8 cellular contexts compared by ENCODE assay signal in the genomic region with DNA sequence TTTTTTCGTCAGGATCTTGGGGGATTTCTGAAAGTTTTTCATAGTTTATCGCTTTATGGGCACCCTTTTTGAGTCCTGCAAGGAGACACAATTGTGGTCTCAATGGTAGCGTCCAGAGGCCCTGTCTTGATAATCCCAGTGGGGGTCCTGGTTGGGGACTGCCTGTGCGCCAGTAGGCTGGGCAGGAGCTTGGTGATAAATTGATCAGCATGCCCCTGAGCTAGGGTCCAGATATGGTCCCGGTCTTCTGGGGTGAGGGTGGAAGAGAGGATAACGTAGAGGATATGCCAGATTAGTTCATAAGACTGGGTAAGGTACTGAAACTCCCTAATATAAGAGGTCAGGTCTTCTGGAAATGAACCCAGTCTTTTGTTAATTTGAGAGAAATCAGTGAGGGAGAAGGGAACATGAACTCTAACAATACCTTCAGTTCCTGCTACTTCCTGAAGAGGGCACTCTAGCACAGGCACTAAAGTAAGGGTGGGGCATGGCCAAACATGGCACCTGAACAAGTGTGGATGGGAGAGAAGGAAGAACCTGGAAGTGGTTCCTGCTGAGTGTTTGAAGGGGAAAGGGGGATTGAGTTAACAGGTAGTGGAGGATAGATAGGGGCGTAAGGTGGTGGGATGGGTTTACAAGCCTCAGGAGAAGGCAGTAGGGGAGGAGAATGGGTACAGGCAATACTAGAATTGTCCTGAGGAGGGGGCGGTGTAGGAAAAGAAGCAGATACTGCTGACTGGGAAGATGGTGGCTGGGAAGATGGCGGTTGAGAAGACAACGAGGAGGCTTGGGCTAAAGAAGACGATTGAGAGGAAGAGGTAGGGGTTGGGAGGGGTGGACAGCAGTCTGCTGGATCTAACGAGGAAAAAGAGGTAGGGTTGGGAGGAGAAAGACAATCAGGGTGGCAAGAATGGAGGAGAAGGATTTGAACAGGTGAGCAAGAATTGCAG. TPM values are rescaled to one million over a fixed set of nuclear protein-coding genes. Genes with fewer than 3 reads are reported as not detected.
DNase-seq lines count a peak whose midpoint lies in the region; ATAC-seq and TF ChIP-seq lines count a peak whose summit lies in the region.

No MANE protein-coding gene starts in this region.

- no peaks in the 10 kb centered on the region for H3K27me3 ChIP-seq in stomach

- 92 to 97% (median 95%) methylated on average over 12 of the region's 12 CpGs for WGBS in stomach, 5 donors

- H3K27ac ChIP-seq in stomach: no peak overlapping the region

- H3K4me1 ChIP-seq in stomach: peaks cover 6 to 35% (median 23%) of the 10 kb centered on the region in 4 donors

- no peaks in the 10 kb centered on the region for H3K9me3 ChIP-seq in stomach

- H3K36me3 ChIP-seq in stomach: peaks cover 14 to 53% (median 45%) of the 10 kb centered on the region in 4 donors

- TF ChIP-seq EP300 in stomach (IDR thresholded peaks at IDR 0.05): no peak

- ATAC-seq in HG02884 (IDR thresholded peaks at IDR 0.05; ENCODE audit: unreplicated experiment) (no peak), HG02678 (IDR thresholded peaks at IDR 0.05; ENCODE audit: unreplicated experiment) (no peak)

- peak in 5 of 7 experiments; percentile 26 to 49 (median 32) for TF ChIP-seq CTCF in stomach (IDR thresholded peaks at IDR 0.05)

- DNase-seq in EH (ENCODE audit: low read depth) (peak; percentile 60), HUDEP-2 (lab: John Stamatoyannopoulos, UW; ENCODE audit: unreplicated experiment in 76 of 76) (peak in 57 of 76 experiments; percentile 6 to 80 (median 47)), NOMO-1 (lab: John Stamatoyannopoulos, UW; ENCODE audit: unreplicated experiment in 2 of 2) (peak; percentile 66 to 78), glomerular visceral epithelial cell (ENCODE audit: extremely low spot score) (peak; percentile 51), stomach (peak; percentile 35)
- DNase-seq in activated T-cell treated with anti-CD3 and anti-CD28 coated beads, Interleukin-2, amount 50 U/mL, for 1 hour: peak; percentile 33

- no peak for TF ChIP-seq POLR2A in stomach (IDR thresholded peaks at IDR 0.05)

- no peak overlapping the region for H3K4me3 ChIP-seq in stomach

- intact Hi-C loops in stomach (cut with DNase I; ENCODE audit: low total_unique reads): no loop called here

RNA-seq across cellular contexts. Expression of a gene that starts 33.8 kb away (rescaled TPM):
- 1 to 10 TPM in 4 of 5 donors, not detected in 1; 1.2 to 7.5 (median 2.8) TPM for total RNA-seq in stomach
- 1 to 10 TPM in 1 of 3 donors, under 1 TPM in 2; 0.76 to 2.2 (median 0.87) TPM for polyA plus RNA-seq in stomach

RNA-seq across cellular contexts. Expression of a gene that starts 46.8 kb away (rescaled TPM):
- total RNA-seq in stomach: 10 to 100 TPM; 20.0 to 57.1 (median 39.3) TPM
- 10 to 100 TPM; 16.8 to 24.6 (median 22.8) TPM for polyA plus RNA-seq in stomach
